ENCODE assay signal across 14 cellular contexts in the genomic region with DNA sequence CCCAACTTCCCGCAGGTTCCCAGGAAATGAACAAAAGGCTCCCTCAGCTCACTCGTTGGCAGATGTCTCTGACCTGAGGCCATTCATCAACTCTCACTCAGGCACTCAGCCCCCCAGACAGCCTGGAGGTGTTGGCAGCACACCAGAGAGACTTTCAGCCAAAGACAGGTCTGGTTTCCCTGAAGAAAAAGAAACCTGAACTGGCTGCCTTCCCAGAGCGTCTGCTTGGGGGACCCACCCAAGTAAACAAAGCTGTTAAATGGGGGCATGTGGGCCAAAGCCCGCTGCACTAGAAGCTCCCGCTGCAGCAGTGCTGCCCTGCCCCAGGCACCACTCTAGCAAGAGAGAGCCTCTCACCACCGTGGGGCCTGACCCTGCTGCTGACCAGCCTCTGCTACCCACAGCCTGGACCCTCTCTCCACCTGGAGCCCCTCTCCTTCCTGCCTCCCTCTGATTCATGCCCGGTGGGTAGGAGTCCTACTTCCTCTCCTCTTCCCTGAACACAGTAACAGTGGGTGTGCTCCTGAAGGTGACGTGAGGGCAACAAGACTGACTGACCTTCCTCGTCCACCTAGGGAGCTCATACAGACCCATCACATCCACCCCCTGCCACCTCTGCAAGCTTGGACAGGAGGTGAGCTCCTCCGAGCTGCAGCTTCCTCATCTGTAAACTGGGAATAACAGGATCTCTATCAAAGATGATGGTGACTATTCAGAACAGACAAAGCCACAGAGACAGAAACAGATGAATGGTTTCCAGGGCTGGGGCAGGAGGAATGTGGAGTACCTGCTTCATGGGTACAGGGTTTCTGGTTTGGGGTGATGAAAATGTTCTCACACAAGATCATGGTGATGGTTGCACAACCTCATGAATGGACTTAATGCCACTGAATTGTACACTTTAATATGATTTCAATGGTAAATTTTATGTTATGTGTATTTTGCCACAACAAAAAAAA. TPM values are rescaled to one million over a fixed set of nuclear protein-coding genes. Genes with fewer than 3 reads are reported as not detected.
DNase-seq lines count a peak whose midpoint lies in the region; ATAC-seq and TF ChIP-seq lines count a peak whose summit lies in the region.
"Had no signal": no experiment of that assay in that cellular context is flagged by ENCODE, and none has a peak within 500 bp of the region (broad histone marks: within the 10 kb centered on the region; RNA-seq: fewer than 3 reads in every experiment).

No MANE protein-coding gene starts in this region.

- H3K4me1 ChIP-seq in colonic mucosa (peaks cover 6% of the 10 kb centered on the region), parathyroid adenoma (peaks cover 7% of the 10 kb centered on the region)

- CTCF ChIA-PET in HEK293T (lab: Yijun Ruan, JAX): interaction anchor here (1.0 kb wide), 2 partner anchors 39 to 40 kb away, joined by 3 read pairs; no protein-coding TSS in a partner anchor

- H3K4me3 ChIP-seq in colonic mucosa (no peak overlapping the region), parathyroid adenoma (ENCODE audit: low read depth, low read length) (no peak overlapping the region)

- no peaks in the 10 kb centered on the region for H3K9me3 ChIP-seq in colonic mucosa
- H3K9me3 ChIP-seq in parathyroid adenoma (ENCODE audit: control insufficient read depth, low read length): no peaks in the 10 kb centered on the region

- no peak overlapping the region for H3K27ac ChIP-seq in colonic mucosa
- H3K27ac ChIP-seq in parathyroid adenoma: no peak overlapping the region
- H3K27ac ChIP-seq: C4-2B had no signal

- H3K27me3 Mint-ChIP-seq in activated T-cell treated with anti-CD3 and anti-CD28 coated beads, Interleukin-2, amount 50 U/mL, for 4 hours (ENCODE audit: low read depth): peaks cover 17% of the 10 kb centered on the region

- no peaks in the 10 kb centered on the region for H3K79me2 ChIP-seq in parathyroid adenoma

- H3K27me3 ChIP-seq in colonic mucosa (peaks cover 4% of the 10 kb centered on the region), parathyroid adenoma (ENCODE audit: control insufficient read depth, insufficient read depth, low read length) (no peaks in the 10 kb centered on the region)

- no peaks in the 10 kb centered on the region for H3K36me3 Mint-ChIP-seq in activated T-cell treated with anti-CD3 and anti-CD28 coated beads, Interleukin-2, amount 50 U/mL, for 4 hours (ENCODE audit: insufficient read depth)
- H3K36me3 Mint-ChIP-seq: memory B cell had no signal

- POLR2A ChIA-PET in HEK293T (lab: Yijun Ruan, JAX): no interaction called here

- no peaks in the 10 kb centered on the region for H3K9me3 Mint-ChIP-seq in activated T-cell treated with anti-CD3 and anti-CD28 coated beads, Interleukin-2, amount 50 U/mL, for 4 hours

- no peak for ATAC-seq in GM19463 (IDR thresholded peaks at IDR 0.05; ENCODE audit: unreplicated experiment)
- ATAC-seq in activated T-cell treated with anti-CD3 and anti-CD28 coated beads, Interleukin-2, amount 50 U/mL, for 4 hours: no peak
- ATAC-seq: activated CD4-positive, alpha-beta T cell treated with anti-CD3 and anti-CD28 coated beads for 36 hours; activated T-cell treated with anti-CD3 and anti-CD28 coated beads, Interleukin-2, amount 50 U/mL, for 72 hours had no signal

- peak overlapping the region; percentile 49 for H2AFZ ChIP-seq in parathyroid adenoma

- H3K36me3 ChIP-seq in colonic mucosa: no peaks in the 10 kb centered on the region
- H3K36me3 ChIP-seq in parathyroid adenoma (ENCODE audit: control insufficient read depth, insufficient read depth, low read length): no peaks in the 10 kb centered on the region

- intact Hi-C loops in colonic mucosa (cut with DNase I): no loop called here

- peak; percentile 85 for DNase-seq in HT-29 (ENCODE audit: low spot score)
- peak; percentile 78 for DNase-seq in NCI-H226
- DNase-seq in colonic mucosa: peak; percentile 61
- DNase-seq in activated T-cell treated with anti-CD3 and anti-CD28 coated beads, Interleukin-2, amount 50 U/mL, for 4 hours: no peak
- no peak for DNase-seq in HEK293T (ENCODE audit: extremely low spot score)
- DNase-seq: activated CD4-positive, alpha-beta T cell treated with anti-CD3 and anti-CD28 coated beads for 36 hours; activated T-cell treated with anti-CD3 and anti-CD28 coated beads, Interleukin-2, amount 50 U/mL, for 72 hours; Karpas-422; NCI-H526; stimulated activated CD4-positive, alpha-beta T cell treated with anti-CD3 and anti-CD28 coated beads, Interleukin-4, amount 100 ng/mL, for 4 hours had no signal

- no peak overlapping the region for H3K4me3 Mint-ChIP-seq in activated T-cell treated with anti-CD3 and anti-CD28 coated beads, Interleukin-2, amount 50 U/mL, for 4 hours
- H3K4me3 Mint-ChIP-seq: activated CD4-positive, alpha-beta T cell treated with anti-CD3 and anti-CD28 coated beads for 36 hours; activated T-cell treated with anti-CD3 and anti-CD28 coated beads, Interleukin-2, amount 50 U/mL, for 72 hours; memory B cell had no signal

- H3K4me1 Mint-ChIP-seq in activated T-cell treated with anti-CD3 and anti-CD28 coated beads, Interleukin-2, amount 50 U/mL, for 4 hours (ENCODE audit: low read depth): no peaks in the 10 kb centered on the region
- H3K4me1 Mint-ChIP-seq: activated CD4-positive, alpha-beta T cell treated with anti-CD3 and anti-CD28 coated beads for 36 hours; memory B cell had no signal

- no peak overlapping the region for H3K4me2 ChIP-seq in parathyroid adenoma (ENCODE audit: low read length)

- TF ChIP-seq CTCF in colonic mucosa (IDR thresholded peaks at IDR 0.05) (no peak), parathyroid adenoma (IDR thresholded peaks at IDR 0.05) (no peak)

- H3K9ac ChIP-seq in colonic mucosa (ENCODE audit: low read depth in 2 of 2, low read length in 2 of 2) (peak overlapping the region in 1 of 2 donors; percentile 15), parathyroid adenoma (no peak overlapping the region)

TF ChIP-seq in HEK293T, 16 proteins besides CTCF, POLR2A, EP300 and RAD21:
- no peak for TF ChIP-seq BHLHE40 (IDR thresholded peaks at IDR 0.05; ENCODE audit: borderline replicate concordance)
- TF ChIP-seq L3MBTL2 (conservative IDR thresholded peaks at IDR 0.05): no peak
- no peak for TF ChIP-seq LEF1 (IDR thresholded peaks at IDR 0.05; ENCODE audit: borderline replicate concordance)
- no peak for TF ChIP-seq ARNT (IDR thresholded peaks at IDR 0.05)
- TF ChIP-seq SUZ12 (IDR thresholded peaks at IDR 0.05): no peak
- TF ChIP-seq FOXA1 (IDR thresholded peaks at IDR 0.05): no peak
- no peak for TF ChIP-seq NFRKB (IDR thresholded peaks at IDR 0.05)
- TF ChIP-seq TARDBP (IDR thresholded peaks at IDR 0.05): no peak
- no peak for TF ChIP-seq CTBP1 (IDR thresholded peaks at IDR 0.05; ENCODE audit: borderline replicate concordance)
- TF ChIP-seq, protein P1, sequence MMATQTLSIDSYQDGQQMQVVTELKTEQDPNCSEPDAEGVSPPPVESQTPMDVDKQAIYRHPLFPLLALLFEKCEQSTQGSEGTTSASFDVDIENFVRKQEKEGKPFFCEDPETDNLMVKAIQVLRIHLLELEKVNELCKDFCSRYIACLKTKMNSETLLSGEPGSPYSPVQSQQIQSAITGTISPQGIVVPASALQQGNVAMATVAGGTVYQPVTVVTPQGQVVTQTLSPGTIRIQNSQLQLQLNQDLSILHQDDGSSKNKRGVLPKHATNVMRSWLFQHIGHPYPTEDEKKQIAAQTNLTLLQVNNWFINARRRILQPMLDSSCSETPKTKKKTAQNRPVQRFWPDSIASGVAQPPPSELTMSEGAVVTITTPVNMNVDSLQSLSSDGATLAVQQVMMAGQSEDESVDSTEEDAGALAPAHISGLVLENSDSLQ (IDR thresholded peaks at IDR 0.05): no peak
- no peak for TF ChIP-seq ELF4 (IDR thresholded peaks at IDR 0.05)
- TF ChIP-seq FOXM1 (IDR thresholded peaks at IDR 0.05; ENCODE audit: borderline replicate concordance): no peak

RNA-seq across cellular contexts. Expression of gene GABRP, which starts 31.0 kb away (rescaled TPM):
- 7.4 and 11.0 TPM in 2 replicates for total RNA-seq in HT-29 (2014; rRNA removed; shearing (Covaris generic))
- not detected for total RNA-seq in colonic mucosa
- not detected for total RNA-seq in activated T-cell treated with anti-CD3 and anti-CD28 coated beads, Interleukin-2, amount 50 U/mL, for 4 hours
- total RNA-seq: activated CD4-positive, alpha-beta T cell treated with anti-CD3 and anti-CD28 coated beads for 36 hours; activated T-cell treated with anti-CD3 and anti-CD28 coated beads, Interleukin-2, amount 50 U/mL, for 72 hours had no signal

Comparison
In these comparisons a context has a peak if more than half of its experiments do, and no peak if none do; other contexts are left out.
1. DNase-seq: peak in HT-29 (single experiment), NCI-H226 (single experiment) and colonic mucosa (single experiment); none in activated T-cell treated with anti-CD3 and anti-CD28 coated beads, Interleukin-2, amount 50 U/mL, for 4 hours (single experiment) and HEK293T (single experiment).